In the genomic region with DNA sequence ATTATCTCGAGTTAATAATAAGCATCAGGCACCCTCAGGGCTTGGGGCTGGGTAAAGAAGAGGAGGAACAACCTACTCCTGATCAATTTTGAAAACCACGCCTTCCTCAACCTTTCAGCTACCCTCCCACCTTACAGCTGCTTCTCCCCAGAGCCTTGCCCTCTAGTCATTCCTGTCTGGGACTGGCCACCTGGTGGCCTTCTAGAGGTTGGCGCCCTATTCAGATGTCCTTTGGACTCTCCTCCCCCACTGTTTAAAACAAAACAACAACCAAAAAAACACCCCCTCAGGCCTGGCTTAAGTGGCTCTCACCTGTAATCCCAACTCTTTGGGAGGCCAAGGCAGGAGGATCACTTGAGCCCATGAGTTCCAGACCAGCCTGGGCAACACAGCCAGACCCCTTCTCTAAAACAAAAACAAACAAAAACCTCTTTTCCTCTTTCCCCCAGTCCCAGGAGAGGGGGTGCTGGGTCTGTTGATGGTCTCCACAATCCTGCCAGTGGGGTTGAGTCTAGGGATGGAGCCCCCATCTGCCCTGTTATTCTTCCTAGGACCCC, we compare ENCODE assay signal across 9 cellular contexts.
DNase-seq lines count a peak whose midpoint lies in the region; ATAC-seq and TF ChIP-seq lines count a peak whose summit lies in the region.
"Had no signal": no experiment of that assay in that cellular context is flagged by ENCODE, and none has a peak within 500 bp of the region (broad histone marks: within the 10 kb centered on the region; RNA-seq: fewer than 3 reads in every experiment).

No MANE protein-coding gene starts in this region.

- no peak overlapping the region for H3K4me3 ChIP-seq in AG10803 (ENCODE audit: low read length)
- H3K4me3 ChIP-seq in GM23248, result no peak overlapping the region
- no peak overlapping the region for H3K4me3 ChIP-seq in SK-N-SH (ENCODE audit: low read depth in 2 of 2, low read length in 1 of 2)
- H3K4me3 ChIP-seq: SJSA1 had no signal

- H3K27me3 ChIP-seq in GM23248 (replicated peaks; ENCODE audit: insufficient read depth) (peaks cover 12% of the 10 kb centered on the region), SK-N-SH (ENCODE audit: insufficient read depth) (no peaks in the 10 kb centered on the region)
- H3K27me3 ChIP-seq: SJSA1 had no signal

- TF ChIP-seq CTCF in AG10803 (conservative IDR thresholded peaks at IDR 0.05; ENCODE audit: low read length) (peak; percentile 24), SK-N-SH (IDR thresholded peaks at IDR 0.05) (peak; percentile 46)

- H2AFZ ChIP-seq in GM23248 (no peak overlapping the region), SK-N-SH (ENCODE audit: low read depth) (no peak overlapping the region)

- H3K27ac ChIP-seq in GM23248 (no peak overlapping the region), SK-N-SH (ENCODE audit: low read depth in 2 of 2, low read length in 1 of 2) (no peak overlapping the region)
- H3K27ac ChIP-seq: SJSA1 had no signal

- no peaks in the 10 kb centered on the region for H4K20me1 ChIP-seq in GM23248 (ENCODE audit: insufficient read depth)
- no peaks in the 10 kb centered on the region for H4K20me1 ChIP-seq in SK-N-SH (ENCODE audit: insufficient read depth)

- H3K9me3 ChIP-seq in GM23248 (ENCODE audit: low read depth), result no peaks in the 10 kb centered on the region
- H3K9me3 ChIP-seq in SK-N-SH, result no peaks in the 10 kb centered on the region
- H3K9me3 ChIP-seq: SJSA1 had no signal

- WGBS in GM23248 (ENCODE audit: low coverage in 1 of 2, low lambda C conversion rate in 2 of 2, missing lambda C conversion rate in 2 of 2), 2 experiments, result 56 to 62% methylated on average over 3 of the region's 3 CpGs
- 48% methylated on average over 3 of the region's 3 CpGs for WGBS in SK-N-SH (ENCODE audit: low lambda C conversion rate)

- DNase-seq in AG10803 (ENCODE audit: low read depth) (no peak), GM23248 (peak; percentile 38), SK-N-SH (peak; percentile 40), glomerular visceral epithelial cell (ENCODE audit: extremely low spot score) (peak; percentile 3), ecto neural progenitor cell (ENCODE audit: low spot score) (no peak), NCI-H2081 treated with DMSO at 0.1 percent for 48 hours (lab: John Stamatoyannopoulos, UW) (no peak), putamen (ENCODE audit: low spot score) (no peak)

- H3K4me1 ChIP-seq in GM23248 (ENCODE audit: insufficient read depth) (no peaks in the 10 kb centered on the region), SK-N-SH (ENCODE audit: control insufficient read depth in 1 of 2, insufficient read depth in 2 of 2, low read depth in 1 of 2, low read length in 1 of 2) (no peaks in the 10 kb centered on the region; a peak in 1 of 4 replicates)
- H3K4me1 ChIP-seq: SJSA1 had no signal

- no peaks in the 10 kb centered on the region for H3K9me2 ChIP-seq in GM23248 (ENCODE audit: insufficient read depth)
- H3K9me2 ChIP-seq in SK-N-SH, result no peaks in the 10 kb centered on the region

- no peak for ATAC-seq in GM21381 (IDR thresholded peaks at IDR 0.05; ENCODE audit: unreplicated experiment)

- no peak for TF ChIP-seq EP300 in SK-N-SH (IDR thresholded peaks at IDR 0.05; ENCODE audit: borderline replicate concordance in 1 of 2, low read depth in 1 of 2, low read length in 1 of 2)

- TF ChIP-seq RAD21 in SK-N-SH (IDR thresholded peaks at IDR 0.05; ENCODE audit: low read length), result 0 out of 2 replicates have a peak, but pooled peaks have one; percentile 3

- H3K9ac ChIP-seq in GM23248 (no peak overlapping the region), SK-N-SH (no peak overlapping the region)

- no peaks in the 10 kb centered on the region for H3K79me2 ChIP-seq in GM23248 (ENCODE audit: insufficient read depth)
- no peaks in the 10 kb centered on the region for H3K79me2 ChIP-seq in SK-N-SH (ENCODE audit: insufficient read depth)

- H3K36me3 ChIP-seq in GM23248 (ENCODE audit: low read depth) (no peaks in the 10 kb centered on the region), SK-N-SH (replicated peaks in 1 of 2; ENCODE audit: control insufficient read depth in 1 of 2, insufficient read depth in 2 of 2, low read length in 1 of 2) (no peaks in the 10 kb centered on the region)
- H3K36me3 ChIP-seq: SJSA1 had no signal

- H3K4me2 ChIP-seq in GM23248 (ENCODE audit: unreplicated experiment) (no peak overlapping the region), SK-N-SH (no peak overlapping the region)

- in situ Hi-C loops in GM23248 (cut with MboI), result no loop called here

- POLR2A ChIA-PET in SK-N-SH (lab: Yijun Ruan, JAX), result no interaction called here

- CTCF ChIA-PET in SK-N-SH (lab: Yijun Ruan, JAX), result interaction anchor here (1.0 kb wide), 1 partner anchor 89 kb away, joined by 3 read pairs; no protein-coding TSS in a partner anchor

- H3F3A ChIP-seq in GM23248 (ENCODE audit: insufficient read depth), result no peaks in the 10 kb centered on the region
- H3F3A ChIP-seq in SK-N-SH (replicated peaks; ENCODE audit: insufficient read depth), result no peaks in the 10 kb centered on the region

TF ChIP-seq in SK-N-SH, 30 proteins besides CTCF, POLR2A, EP300 and RAD21:
- TF ChIP-seq, protein P1, sequence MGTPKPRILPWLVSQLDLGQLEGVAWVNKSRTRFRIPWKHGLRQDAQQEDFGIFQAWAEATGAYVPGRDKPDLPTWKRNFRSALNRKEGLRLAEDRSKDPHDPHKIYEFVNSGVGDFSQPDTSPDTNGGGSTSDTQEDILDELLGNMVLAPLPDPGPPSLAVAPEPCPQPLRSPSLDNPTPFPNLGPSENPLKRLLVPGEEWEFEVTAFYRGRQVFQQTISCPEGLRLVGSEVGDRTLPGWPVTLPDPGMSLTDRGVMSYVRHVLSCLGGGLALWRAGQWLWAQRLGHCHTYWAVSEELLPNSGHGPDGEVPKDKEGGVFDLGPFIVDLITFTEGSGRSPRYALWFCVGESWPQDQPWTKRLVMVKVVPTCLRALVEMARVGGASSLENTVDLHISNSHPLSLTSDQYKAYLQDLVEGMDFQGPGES (IDR thresholded peaks at IDR 0.05; ENCODE audit: low read depth, low read length), result no peak
- no peak for TF ChIP-seq ELF1 (IDR thresholded peaks at IDR 0.05)
- TF ChIP-seq, protein P2, sequence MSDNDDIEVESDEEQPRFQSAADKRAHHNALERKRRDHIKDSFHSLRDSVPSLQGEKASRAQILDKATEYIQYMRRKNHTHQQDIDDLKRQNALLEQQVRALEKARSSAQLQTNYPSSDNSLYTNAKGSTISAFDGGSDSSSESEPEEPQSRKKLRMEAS (IDR thresholded peaks at IDR 0.05; ENCODE audit: low read depth), result no peak
- no peak for TF ChIP-seq FOSL2 (IDR thresholded peaks at IDR 0.05; ENCODE audit: borderline replicate concordance, low read depth)
- TF ChIP-seq, protein P3, sequence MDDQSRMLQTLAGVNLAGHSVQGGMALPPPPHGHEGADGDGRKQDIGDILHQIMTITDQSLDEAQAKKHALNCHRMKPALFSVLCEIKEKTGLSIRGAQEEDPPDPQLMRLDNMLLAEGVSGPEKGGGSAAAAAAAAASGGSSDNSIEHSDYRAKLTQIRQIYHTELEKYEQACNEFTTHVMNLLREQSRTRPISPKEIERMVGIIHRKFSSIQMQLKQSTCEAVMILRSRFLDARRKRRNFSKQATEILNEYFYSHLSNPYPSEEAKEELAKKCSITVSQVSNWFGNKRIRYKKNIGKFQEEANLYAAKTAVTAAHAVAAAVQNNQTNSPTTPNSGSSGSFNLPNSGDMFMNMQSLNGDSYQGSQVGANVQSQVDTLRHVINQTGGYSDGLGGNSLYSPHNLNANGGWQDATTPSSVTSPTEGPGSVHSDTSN (IDR thresholded peaks at IDR 0.05), result no peak
- no peak for TF ChIP-seq POLR2AphosphoS5 (IDR thresholded peaks at IDR 0.05; ENCODE audit: low read depth, low read length)
- no peak for TF ChIP-seq JUND (IDR thresholded peaks at IDR 0.05)
- no peak for TF ChIP-seq NFIC (IDR thresholded peaks at IDR 0.05; ENCODE audit: borderline replicate concordance)
- TF ChIP-seq, protein P4, sequence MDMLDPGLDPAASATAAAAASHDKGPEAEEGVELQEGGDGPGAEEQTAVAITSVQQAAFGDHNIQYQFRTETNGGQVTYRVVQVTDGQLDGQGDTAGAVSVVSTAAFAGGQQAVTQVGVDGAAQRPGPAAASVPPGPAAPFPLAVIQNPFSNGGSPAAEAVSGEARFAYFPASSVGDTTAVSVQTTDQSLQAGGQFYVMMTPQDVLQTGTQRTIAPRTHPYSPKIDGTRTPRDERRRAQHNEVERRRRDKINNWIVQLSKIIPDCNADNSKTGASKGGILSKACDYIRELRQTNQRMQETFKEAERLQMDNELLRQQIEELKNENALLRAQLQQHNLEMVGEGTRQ (IDR thresholded peaks at IDR 0.05; ENCODE audit: borderline replicate concordance, low read depth, low read length), result no peak
- TF ChIP-seq RFX5 (IDR thresholded peaks at IDR 0.05; ENCODE audit: low read length), result no peak
- no peak for TF ChIP-seq MEF2A (IDR thresholded peaks at IDR 0.05; ENCODE audit: borderline replicate concordance, low read depth)
- TF ChIP-seq TEAD4 (IDR thresholded peaks at IDR 0.05; ENCODE audit: borderline replicate concordance, insufficient read depth), result no peak
- TF ChIP-seq ZBTB33 (IDR thresholded peaks at IDR 0.05; ENCODE audit: borderline replicate concordance, low read depth), result no peak
- TF ChIP-seq SIN3A (IDR thresholded peaks at IDR 0.05; ENCODE audit: borderline replicate concordance, low read depth, low read length), result no peak
- TF ChIP-seq GABPA (IDR thresholded peaks at IDR 0.05; ENCODE audit: low read depth), result no peak
- TF ChIP-seq CHD2 (IDR thresholded peaks at IDR 0.05; ENCODE audit: low read length, partially characterized antibody), result no peak
- TF ChIP-seq MXI1 (IDR thresholded peaks at IDR 0.05; ENCODE audit: low read depth, low read length), result no peak

Comparison
In these comparisons a context has a peak if more than half of its experiments do, and no peak if none do; other contexts are left out.
1. DNase-seq: peak in GM23248 (single experiment), SK-N-SH (single experiment) and glomerular visceral epithelial cell (single experiment); none in AG10803 (single experiment), ecto neural progenitor cell (single experiment), NCI-H2081 treated with DMSO at 0.1 percent for 48 hours (single experiment) and putamen (single experiment).